ENCODE assay signal across 24 cellular contexts in genomic region chr11:64670975-64671374, GRCh38. TPM values are rescaled to one million over a fixed set of nuclear protein-coding genes. Genes with fewer than 3 reads are reported as not detected.
"Had no signal": no experiment of that assay in that cellular context is flagged by ENCODE, and none has a peak within 500 bp of the region (broad histone marks: within the 10 kb centered on the region; RNA-seq: fewer than 3 reads in every experiment).

No MANE protein-coding gene starts in this region.

- H3K4me1 ChIP-seq: adrenal gland had no signal

- H3K27ac ChIP-seq: adrenal gland, SK-N-MC, WERI-Rb-1 had no signal

- H3K9me3 ChIP-seq: adrenal gland, MG63 had no signal

- H3K27me3 ChIP-seq: MG63 had no signal

- H3K4me3 ChIP-seq: adrenal gland, MG63, SK-N-MC had no signal

- DNase-seq: activated CD4-positive, alpha-beta T cell treated with anti-CD3 and anti-CD28 coated beads for 4 hours; activated CD8-positive, alpha-beta memory T cell treated with anti-CD3 and anti-CD28 coated beads, Interleukin-2, amount 50 U/mL, for 4 hours; activated CD8-positive, alpha-beta T cell treated with anti-CD3 and anti-CD28 coated beads for 36 hours; activated naive CD4-positive, alpha-beta T cell treated with anti-CD3 and anti-CD28 coated beads, Interleukin-2, amount 50 U/mL, for 16 hours; activated naive CD8-positive, alpha-beta T cell treated with anti-CD3 and anti-CD28 coated beads, Interleukin-2, amount 10 ng/mL, durations not matched to agents 7 days and 5 days; activated T-cell treated with anti-CD3 and anti-CD28 coated beads, Interleukin-2, amount 50 U/mL, for 72 hours; adrenal gland; anterior cingulate cortex; MG63; MV-4-11; NCI-H1092 treated with DMSO at 0.1 percent for 48 hours; NCI-H1417 treated with DMSO at 0.1 percent for 48 hours; NCI-H1694; NCI-H2029 treated with DMSO at 0.1 percent for 48 hours; NCI-H345; NCI-H510A; NCI-H526 treated with DMSO at 0.1 percent for 48 hours; NCI-H82; T-cell; T-helper 2 cell; T1000; WERI-Rb-1 had no signal

- H3K36me3 ChIP-seq: adrenal gland, MG63, WERI-Rb-1 had no signal

- ATAC-seq: activated CD8-positive, alpha-beta T cell treated with anti-CD3 and anti-CD28 coated beads for 36 hours; activated T-cell treated with anti-CD3 and anti-CD28 coated beads, Interleukin-2, amount 50 U/mL, for 72 hours; T-cell had no signal

RNA-seq across cellular contexts. Expression of gene NRXN2, which starts 52.0 kb away (rescaled TPM):
- total RNA-seq: activated T-helper 2 cell treated with anti-CD3 and anti-CD28 coated beads, Interferon-gamma antibody, Interleukin-2, Interleukin-4, amounts not matched to agents 10 μg/mL and 5 μg/mL and 100 μg/mL, durations not matched to agents 14 hours and 24 hours and 36 hours had no signal
